Comparison of ENCODE assay signal across 16 cellular contexts in genomic region chr17:74317071-74317470, GRCh38. TPM values are rescaled to one million over a fixed set of nuclear protein-coding genes. Genes with fewer than 3 reads are reported as not detected.
DNase-seq lines count a peak whose midpoint lies in the region; ATAC-seq and TF ChIP-seq lines count a peak whose summit lies in the region.
"Had no signal": no experiment of that assay in that cellular context is flagged by ENCODE, and none has a peak within 500 bp of the region (broad histone marks: within the 10 kb centered on the region; RNA-seq: fewer than 3 reads in every experiment).

No MANE protein-coding gene starts in this region.

- ATAC-seq in body of pancreas (peak; percentile 33), right lobe of liver (peak; percentile 67 to 75 (median 68))

- H3K27me3 Mint-ChIP-seq in progenitor cell of endocrine pancreas: peaks cover 19% of the 10 kb centered on the region

- DNase-seq in left ventricle myocardium inferior (no peak), cardiac septum (ENCODE audit: low spot score) (no peak), body of pancreas (no peak), right lobe of liver (peak in 1 of 3 donors; percentile 37), spleen (no peak), A673 (ENCODE audit: low spot score) (no peak), progenitor cell of endocrine pancreas (ENCODE audit: low spot score, unreplicated experiment) (no peak)
- DNase-seq: ACHN; BE2C; C1 segment of cervical spinal cord; CD4-positive, CD25-positive, alpha-beta regulatory T cell; CD8-positive, alpha-beta memory T cell; COR-L47; H9 had no signal

- POLR2A ChIA-PET in A673 (lab: Charles Lee; ENCODE audit: low non-redundant PET): no interaction called here

- intact Hi-C loops in left ventricle myocardium inferior (cut with micrococcal nuclease): no loop called here
- intact Hi-C loops in cardiac septum (cut with DNase I): no loop called here
- intact Hi-C loops in body of pancreas (cut with DNase I): no loop called here
- intact Hi-C loops in right lobe of liver (cut with DNase I): no loop called here
- intact Hi-C loops in spleen (cut with DNase I; ENCODE audit: low total_unique reads): no loop called here
- intact Hi-C loops in A673 (cut with micrococcal nuclease; ENCODE audit: unreplicated experiment): no loop called here

- H3K27ac ChIP-seq in left ventricle myocardium inferior (replicated peaks) (peak overlapping the region; percentile 38), body of pancreas (no peak overlapping the region), right lobe of liver (no peak overlapping the region), spleen (peak overlapping the region in 7 of 8 donors; percentile 58 to 82 (median 71)), A673 (ENCODE audit: low read depth, low read length, poor library complexity, severe bottlenecking) (no peak overlapping the region)

- WGBS in body of pancreas, 2 donors: 36 to 63% methylated on average over 2 to 16 of the region's 16 CpGs
- 40% methylated on average over 1 of the region's 16 CpGs for WGBS in right lobe of liver (ENCODE audit: insufficient coverage, low coverage, low lambda C conversion rate, missing lambda C conversion rate)
- WGBS in spleen, 5 donors: 51 to 66% (median 64%) methylated on average over 13 to 16 of the region's 16 CpGs

- H3K36me3 Mint-ChIP-seq in progenitor cell of endocrine pancreas (ENCODE audit: insufficient read depth): no peaks in the 10 kb centered on the region
- H3K36me3 Mint-ChIP-seq: CD4-positive, CD25-positive, alpha-beta regulatory T cell; CD8-positive, alpha-beta memory T cell had no signal

- TF ChIP-seq POLR2A in body of pancreas (IDR thresholded peaks at IDR 0.05): no peak
- no peak for TF ChIP-seq POLR2A in right lobe of liver (IDR thresholded peaks at IDR 0.05)
- TF ChIP-seq POLR2A in spleen (IDR thresholded peaks at IDR 0.05): no peak

- H3K9me3 Mint-ChIP-seq in progenitor cell of endocrine pancreas (ENCODE audit: low read depth): peaks cover 7% of the 10 kb centered on the region
- H3K9me3 Mint-ChIP-seq: CD8-positive, alpha-beta memory T cell had no signal

- no peaks in the 10 kb centered on the region for H3K27me3 ChIP-seq in left ventricle myocardium inferior (ENCODE audit: low read depth)
- H3K27me3 ChIP-seq in body of pancreas: no peaks in the 10 kb centered on the region
- no peaks in the 10 kb centered on the region for H3K27me3 ChIP-seq in right lobe of liver
- H3K27me3 ChIP-seq in spleen (replicated peaks in 1 of 7): peaks cover 0 to 5% (median 0%) of the 10 kb centered on the region in 7 donors
- H3K27me3 ChIP-seq in A673 (replicated peaks; ENCODE audit: insufficient read depth, low read depth, low read length, poor library complexity): peaks cover 9% of the 10 kb centered on the region
- H3K27me3 ChIP-seq: BE2C had no signal

- no peak overlapping the region for H3K27ac Mint-ChIP-seq in progenitor cell of endocrine pancreas
- H3K27ac Mint-ChIP-seq: CD8-positive, alpha-beta memory T cell; H9 had no signal

- CTCF ChIA-PET in A673 (lab: Charles Lee): no interaction called here

- TF ChIP-seq CTCF in left ventricle myocardium inferior (IDR thresholded peaks at IDR 0.05; ENCODE audit: borderline replicate concordance) (no peak), body of pancreas (IDR thresholded peaks at IDR 0.05) (no peak), right lobe of liver (IDR thresholded peaks at IDR 0.05) (no peak), spleen (IDR thresholded peaks at IDR 0.05 in 8 of 11, conservative IDR thresholded peaks at IDR 0.05 in 3 of 11) (no peak), A673 (conservative IDR thresholded peaks at IDR 0.05; ENCODE audit: low read depth, low read length) (no peak), progenitor cell of endocrine pancreas (IDR thresholded peaks at IDR 0.05; ENCODE audit: unreplicated experiment) (no peak)

- H3K9me3 ChIP-seq in left ventricle myocardium inferior (replicated peaks): peaks cover 9% of the 10 kb centered on the region
- H3K9me3 ChIP-seq in body of pancreas: no peaks in the 10 kb centered on the region
- no peaks in the 10 kb centered on the region for H3K9me3 ChIP-seq in right lobe of liver
- peaks cover 0 to 10% (median 5%) of the 10 kb centered on the region in 8 donors for H3K9me3 ChIP-seq in spleen
- H3K9me3 ChIP-seq in A673 (ENCODE audit: low read depth, low read length, poor library complexity, severe bottlenecking): no peaks in the 10 kb centered on the region
- H3K9me3 ChIP-seq: BE2C had no signal

- BruUV-seq in A673 (replicated peaks; lab: Mats Ljungman, UMichigan): no TSS peak

- H3K4me3 Mint-ChIP-seq in progenitor cell of endocrine pancreas (ENCODE audit: low read depth): no peak overlapping the region
- H3K4me3 Mint-ChIP-seq: CD4-positive, CD25-positive, alpha-beta regulatory T cell; H9 had no signal

- H3K4me1 ChIP-seq in left ventricle myocardium inferior (no peaks in the 10 kb centered on the region), body of pancreas (no peaks in the 10 kb centered on the region), right lobe of liver (no peaks in the 10 kb centered on the region), spleen (peaks cover 0 to 33% (median 5%) of the 10 kb centered on the region in 6 donors), A673 (ENCODE audit: insufficient read depth, low read length, poor library complexity, severe bottlenecking) (no peaks in the 10 kb centered on the region)
- H3K4me1 ChIP-seq: BE2C had no signal

- H3K36me3 ChIP-seq in left ventricle myocardium inferior: no peaks in the 10 kb centered on the region
- H3K36me3 ChIP-seq in body of pancreas (replicated peaks in 1 of 2; ENCODE audit: insufficient read depth in 1 of 2, low read depth in 2 of 2): no peaks in the 10 kb centered on the region
- no peaks in the 10 kb centered on the region for H3K36me3 ChIP-seq in right lobe of liver
- H3K36me3 ChIP-seq in spleen: peaks cover 0 to 4% (median 0%) of the 10 kb centered on the region in 6 donors
- H3K36me3 ChIP-seq in A673 (ENCODE audit: insufficient read depth, low read length, poor library complexity, severe bottlenecking): no peaks in the 10 kb centered on the region
- H3K36me3 ChIP-seq: BE2C had no signal

- H3K4me1 Mint-ChIP-seq in progenitor cell of endocrine pancreas (ENCODE audit: low read depth): no peaks in the 10 kb centered on the region
- H3K4me1 Mint-ChIP-seq: CD4-positive, CD25-positive, alpha-beta regulatory T cell; CD8-positive, alpha-beta memory T cell; H9 had no signal

- H3K4me3 ChIP-seq in left ventricle myocardium inferior (peak overlapping the region; percentile 11), body of pancreas (no peak overlapping the region), right lobe of liver (no peak overlapping the region), spleen (peak overlapping the region in 7 of 8 donors; percentile 2 to 61 (median 27)), A673 (ENCODE audit: low read depth, low read length, poor library complexity, severe bottlenecking) (no peak overlapping the region)

RNA-seq across cellular contexts. Expression of gene KIF19, which starts 9.0 kb away (rescaled TPM):
- total RNA-seq in left ventricle myocardium inferior (0.08 TPM), cardiac septum (0.08 TPM), body of pancreas (1 to 10 TPM; 2.3 to 3.3 TPM), right lobe of liver (1 to 10 TPM in 1 of 6 experiments, under 1 TPM in 5; 0.31 to 1.1 (median 0.64) TPM), spleen (10 to 100 TPM; 15.9 to 48.2 (median 24.1) TPM), A673 (2021) (not detected in 2 replicates), progenitor cell of endocrine pancreas (1.7 and 2.2 TPM in 2 replicates)
- 10 to 100 TPM in 2 of 3 donors, 1 to 10 TPM in 1; 5.7 to 22.8 (median 13.3) TPM for polyA plus RNA-seq in spleen
- total RNA-seq: A172 had no signal

RNA-seq across cellular contexts. Expression of gene DNAI2, which starts 43.0 kb away (rescaled TPM):
- total RNA-seq in left ventricle myocardium inferior: not detected
- not detected for total RNA-seq in cardiac septum
- not detected for total RNA-seq in body of pancreas
- total RNA-seq in right lobe of liver: not detected
- under 1 TPM in 3 of 7 donors, not detected in 4; 0.23 to 0.67 (median 0.29) TPM for total RNA-seq in spleen
- under 1 TPM in 2 of 3 donors, not detected in 1; 0.35 to 0.72 TPM for polyA plus RNA-seq in spleen
- not detected in 2 replicates for total RNA-seq in A673 (2021)
- total RNA-seq in progenitor cell of endocrine pancreas: not detected in 2 replicates
- total RNA-seq: A172, H9 had no signal

RNA-seq across cellular contexts. Expression of gene BTBD17, which starts 44.6 kb away (rescaled TPM):
- not detected for total RNA-seq in left ventricle myocardium inferior
- total RNA-seq in cardiac septum: not detected
- 1 to 10 TPM in 1 of 2 donors, not detected in 1; 1.0 TPM for total RNA-seq in body of pancreas
- total RNA-seq in right lobe of liver: not detected
- under 1 TPM in 1 of 7 donors, not detected in 6; 0.51 TPM for total RNA-seq in spleen
- polyA plus RNA-seq in spleen: under 1 TPM in 1 of 3 donors, not detected in 2; 0.06 TPM
- 3.3 and 3.4 TPM in 2 replicates for total RNA-seq in A673 (2021)
- total RNA-seq in progenitor cell of endocrine pancreas: 2.8 and 3.4 TPM in 2 replicates
- total RNA-seq: A172; CD4-positive, CD25-positive, alpha-beta regulatory T cell; CD8-positive, alpha-beta memory T cell had no signal
- polyA plus RNA-seq: CD8-positive, alpha-beta memory T cell had no signal

RNA-seq across cellular contexts. Expression of gene GPR142, which starts 50.2 kb away (rescaled TPM):
- total RNA-seq in left ventricle myocardium inferior: not detected
- total RNA-seq in cardiac septum: 0.16 TPM
- under 1 TPM; 0.52 to 0.66 TPM for total RNA-seq in body of pancreas
- total RNA-seq in right lobe of liver: under 1 TPM in 1 of 6 experiments, not detected in 5; 0.24 TPM
- 1 to 10 TPM in 6 of 7 donors, under 1 TPM in 1; 0.85 to 3.1 (median 2.2) TPM for total RNA-seq in spleen
- polyA plus RNA-seq in spleen: under 1 TPM; 0.09 to 0.93 (median 0.18) TPM
- 0.24 and 0.68 TPM in 2 replicates for total RNA-seq in A673 (2021)
- total RNA-seq in progenitor cell of endocrine pancreas: 6.0 and 6.6 TPM in 2 replicates
- total RNA-seq: A172; CD4-positive, CD25-positive, alpha-beta regulatory T cell; CD8-positive, alpha-beta memory T cell; H1 had no signal
- polyA plus RNA-seq: CD4-positive, CD25-positive, alpha-beta regulatory T cell; CD8-positive, alpha-beta memory T cell had no signal

Comparison
In these comparisons a context has a peak if more than half of its experiments do, and no peak if none do; other contexts are left out.
1. H3K27ac ChIP-seq: peak in left ventricle myocardium inferior (single experiment) and spleen (7 of 8); none in body of pancreas (0 of 4), right lobe of liver (0 of 3) and A673 (single experiment).
2. H3K4me3 ChIP-seq: peak in left ventricle myocardium inferior (single experiment) and spleen (7 of 8); none in body of pancreas (0 of 2), right lobe of liver (0 of 3) and A673 (single experiment).